Comparison of ENCODE assay signal across 16 cellular contexts in the genomic region with DNA sequence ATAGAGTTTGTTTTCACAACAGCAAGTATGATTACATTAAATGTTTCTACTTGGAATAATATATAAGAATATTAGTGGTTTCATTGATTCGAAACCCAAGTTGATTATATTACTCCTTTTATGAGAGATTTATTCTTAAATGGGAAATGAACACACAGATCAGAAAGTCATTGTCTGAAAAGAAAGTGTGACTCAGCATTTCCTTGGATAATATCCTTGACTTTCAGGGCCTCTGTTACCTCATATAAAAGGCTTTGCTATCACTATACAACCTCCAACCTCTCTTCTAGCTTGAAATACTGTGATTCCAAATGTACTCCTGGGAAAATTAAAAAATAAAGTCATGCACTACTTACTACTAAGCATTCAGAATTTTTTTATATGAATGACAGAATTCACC.
A peak's percentile ranks its signal among the peaks of the same experiment; 100 is the strongest.
DNase-seq lines count a peak whose midpoint lies in the region; ATAC-seq, FAIRE-seq and TF ChIP-seq lines count a peak whose summit lies in the region.
"Had no signal": no experiment of that assay in that cellular context is flagged by ENCODE, and none has a peak within 500 bp of the region (broad histone marks: within the 10 kb centered on the region; RNA-seq: fewer than 3 reads in every experiment).

No MANE protein-coding gene starts in this region.

- no peaks in the 10 kb centered on the region for H3K36me3 ChIP-seq in astrocyte (ENCODE audit: insufficient read depth, low read length)
- H3K36me3 ChIP-seq: stomach had no signal

- H3K4me3 ChIP-seq in astrocyte (ENCODE audit: insufficient read depth, low read depth, low read length): no peak overlapping the region
- H3K4me3 ChIP-seq: body of pancreas, smooth muscle cell, stomach had no signal

- H3K27me3 Mint-ChIP-seq in astrocyte (ENCODE audit: low read depth, unreplicated experiment): peaks cover 2% of the 10 kb centered on the region

- no peaks in the 10 kb centered on the region for H3K27me3 ChIP-seq in astrocyte (ENCODE audit: insufficient read depth, low read length)
- H3K27me3 ChIP-seq: body of pancreas, stomach had no signal

- H3K27ac ChIP-seq in astrocyte (ENCODE audit: low read depth, low read length): no peak overlapping the region
- H3K27ac ChIP-seq: body of pancreas, stomach had no signal

- H3K27ac Mint-ChIP-seq in astrocyte (ENCODE audit: unreplicated experiment): peak overlapping the region; percentile 7

- H3K36me3 Mint-ChIP-seq in astrocyte (ENCODE audit: low read depth, unreplicated experiment): no peaks in the 10 kb centered on the region

- no peak for FAIRE-seq in astrocyte (lab: Jason Lieb, UNC)

- TF ChIP-seq CTCF in AG09319 (IDR thresholded peaks at IDR 0.05; ENCODE audit: low read depth, low read length) (no peak), astrocyte (IDR thresholded peaks at IDR 0.05; ENCODE audit: insufficient read depth, low read depth, low read length) (no peak)

- H3K9me3 ChIP-seq in astrocyte (ENCODE audit: insufficient read depth, low read depth, low read length): no peaks in the 10 kb centered on the region
- H3K9me3 ChIP-seq: body of pancreas, stomach had no signal

- no peak overlapping the region for H2AFZ ChIP-seq in astrocyte (ENCODE audit: low read depth, low read length)

- peak; percentile 52 for DNase-seq in AG09319 (ENCODE audit: extremely low read depth, low read depth)
- DNase-seq in M059J (ENCODE audit: low read depth): peak; percentile 70
- peak; percentile 53 for DNase-seq in astrocyte (ENCODE audit: low read depth)
- peak; percentile 54 for DNase-seq in glomerular endothelial cell (ENCODE audit: extremely low read depth, low read depth, low spot score)
- DNase-seq in ecto neural progenitor cell (ENCODE audit: low spot score): no peak
- DNase-seq: activated effector memory CD4-positive, alpha-beta T cell treated with Interleukin-2 at 50 U/mL for 16 hours; body of pancreas; effector CD4-positive, alpha-beta T cell; midbrain; NCI-H2029 treated with DMSO at 0.1 percent for 48 hours; nucleus accumbens; stomach had no signal

- H3K4me1 Mint-ChIP-seq in astrocyte (ENCODE audit: low read depth, unreplicated experiment): peaks cover 23% of the 10 kb centered on the region

- H3K4me2 ChIP-seq in astrocyte (ENCODE audit: low read length): no peak overlapping the region
- H3K4me2 ChIP-seq: smooth muscle cell had no signal

- no peaks in the 10 kb centered on the region for H4K20me1 ChIP-seq in astrocyte (ENCODE audit: insufficient read depth, low read length)

- no peak overlapping the region for H3K4me3 Mint-ChIP-seq in astrocyte (ENCODE audit: unreplicated experiment)

- H3K79me2 ChIP-seq in astrocyte (ENCODE audit: insufficient read depth, low read length): no peaks in the 10 kb centered on the region

- ATAC-seq in HG03442 (IDR thresholded peaks at IDR 0.05; ENCODE audit: unreplicated experiment): no peak
- no peak for ATAC-seq in HG03520 (IDR thresholded peaks at IDR 0.05; ENCODE audit: unreplicated experiment)
- no peak for ATAC-seq in GM18519 (IDR thresholded peaks at IDR 0.05; ENCODE audit: low FRiP score, unreplicated experiment)
- ATAC-seq: body of pancreas had no signal

- H3K9ac ChIP-seq in astrocyte (ENCODE audit: low read length): no peak overlapping the region

- H3K4me1 ChIP-seq in astrocyte (ENCODE audit: insufficient read depth, low read length): peaks cover 12% of the 10 kb centered on the region
- H3K4me1 ChIP-seq: body of pancreas, stomach had no signal

- H3K9me3 Mint-ChIP-seq in astrocyte (ENCODE audit: unreplicated experiment): peaks cover 4% of the 10 kb centered on the region
